1 cellular context compared by ENCODE assay signal in genomic region chr2:138110453-138111083, GRCh38.
TF ChIP-seq lines count a peak whose summit lies in the region.

No MANE protein-coding gene starts in this region.

TF ChIP-seq in HepG2, 621 proteins besides CTCF, POLR2A, EP300 and RAD21 (continued from another document and continues in another):
- TF ChIP-seq SRSF4 (IDR thresholded peaks at IDR 0.05; ENCODE audit: low read depth, low read length, poor library complexity, severe bottlenecking): no peak
- no peak for TF ChIP-seq ZNF724P (CRISPR knock-in tag; IDR thresholded peaks at IDR 0.05; ENCODE audit: borderline replicate concordance)
- TF ChIP-seq CERS6 (CRISPR knock-in tag; IDR thresholded peaks at IDR 0.05): no peak
- peak; percentile 99 for TF ChIP-seq CBFB (CRISPR knock-in tag; IDR thresholded peaks at IDR 0.05)
- peak in 1 of 2 experiments; percentile 15; a peak in 2 of 4 replicates for TF ChIP-seq MAFK (conservative IDR thresholded peaks at IDR 0.05 in 1 of 2, IDR thresholded peaks at IDR 0.05 in 1 of 2; ENCODE audit: low read length in 2 of 2)
- TF ChIP-seq, protein P1, sequence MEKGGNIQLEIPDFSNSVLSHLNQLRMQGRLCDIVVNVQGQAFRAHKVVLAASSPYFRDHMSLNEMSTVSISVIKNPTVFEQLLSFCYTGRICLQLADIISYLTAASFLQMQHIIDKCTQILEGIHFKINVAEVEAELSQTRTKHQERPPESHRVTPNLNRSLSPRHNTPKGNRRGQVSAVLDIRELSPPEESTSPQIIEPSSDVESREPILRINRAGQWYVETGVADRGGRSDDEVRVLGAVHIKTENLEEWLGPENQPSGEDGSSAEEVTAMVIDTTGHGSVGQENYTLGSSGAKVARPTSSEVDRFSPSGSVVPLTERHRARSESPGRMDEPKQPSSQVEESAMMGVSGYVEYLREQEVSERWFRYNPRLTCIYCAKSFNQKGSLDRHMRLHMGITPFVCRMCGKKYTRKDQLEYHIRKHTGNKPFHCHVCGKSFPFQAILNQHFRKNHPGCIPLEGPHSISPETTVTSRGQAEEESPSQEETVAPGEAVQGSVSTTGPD (CRISPR knock-in tag; IDR thresholded peaks at IDR 0.05): no peak
- TF ChIP-seq TBL1XR1 (IDR thresholded peaks at IDR 0.05; ENCODE audit: borderline replicate concordance, low read length, partially characterized antibody): peak; percentile 89
- no peak for TF ChIP-seq ZNF224 (CRISPR knock-in tag; IDR thresholded peaks at IDR 0.05)
- TF ChIP-seq FOXP1 (IDR thresholded peaks at IDR 0.05): no peak
- peak; percentile 86 for TF ChIP-seq FOXP1 (CRISPR knock-in tag; IDR thresholded peaks at IDR 0.05)
- TF ChIP-seq ATF7-NPFF (CRISPR knock-in tag; IDR thresholded peaks at IDR 0.05; ENCODE audit: low read depth): no peak
- TF ChIP-seq ZMAT5 (CRISPR knock-in tag; IDR thresholded peaks at IDR 0.05; ENCODE audit: borderline replicate concordance, low read depth): no peak
- TF ChIP-seq SOX6 (IDR thresholded peaks at IDR 0.05): no peak
- TF ChIP-seq SOX6 (CRISPR knock-in tag; IDR thresholded peaks at IDR 0.05): peak; percentile 96
- no peak for TF ChIP-seq ZNF660 (CRISPR knock-in tag; IDR thresholded peaks at IDR 0.05; ENCODE audit: borderline replicate concordance, low read depth)
- no peak for TF ChIP-seq ZNF720 (CRISPR knock-in tag; IDR thresholded peaks at IDR 0.05)
- TF ChIP-seq ZBTB39 (CRISPR knock-in tag; IDR thresholded peaks at IDR 0.05): peak; percentile 84; the same call in 1 of the 2 replicates
- no peak for TF ChIP-seq TMF1 (CRISPR knock-in tag; IDR thresholded peaks at IDR 0.05; ENCODE audit: low read depth)
- no peak for TF ChIP-seq RFX5 (IDR thresholded peaks at IDR 0.05; ENCODE audit: low read depth, low read length)
- TF ChIP-seq BCL3 (CRISPR knock-in tag; IDR thresholded peaks at IDR 0.05): no peak
- TF ChIP-seq ZNF256 (CRISPR knock-in tag; conservative IDR thresholded peaks at IDR 0.05): no peak
- TF ChIP-seq RXRB (CRISPR knock-in tag; IDR thresholded peaks at IDR 0.05; ENCODE audit: borderline replicate concordance): peak; percentile 92
- TF ChIP-seq, protein P2, sequence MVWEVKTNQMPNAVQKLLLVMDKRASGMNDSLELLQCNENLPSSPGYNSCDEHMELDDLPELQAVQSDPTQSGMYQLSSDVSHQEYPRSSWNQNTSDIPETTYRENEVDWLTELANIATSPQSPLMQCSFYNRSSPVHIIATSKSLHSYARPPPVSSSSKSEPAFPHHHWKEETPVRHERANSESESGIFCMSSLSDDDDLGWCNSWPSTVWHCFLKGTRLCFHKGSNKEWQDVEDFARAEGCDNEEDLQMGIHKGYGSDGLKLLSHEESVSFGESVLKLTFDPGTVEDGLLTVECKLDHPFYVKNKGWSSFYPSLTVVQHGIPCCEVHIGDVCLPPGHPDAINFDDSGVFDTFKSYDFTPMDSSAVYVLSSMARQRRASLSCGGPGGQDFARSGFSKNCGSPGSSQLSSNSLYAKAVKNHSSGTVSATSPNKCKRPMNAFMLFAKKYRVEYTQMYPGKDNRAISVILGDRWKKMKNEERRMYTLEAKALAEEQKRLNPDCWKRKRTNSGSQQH (CRISPR knock-in tag; IDR thresholded peaks at IDR 0.05; ENCODE audit: low read depth): peak; percentile 79; the same call in 1 of the 2 replicates
- peak; percentile 38; the same call in 1 of the 2 replicates for TF ChIP-seq ZMYM3 (CRISPR knock-in tag; IDR thresholded peaks at IDR 0.05)
- no peak for TF ChIP-seq PRDM10 (CRISPR knock-in tag; IDR thresholded peaks at IDR 0.05; ENCODE audit: low read depth)
- TF ChIP-seq HIVEP1 (CRISPR knock-in tag; IDR thresholded peaks at IDR 0.05): no peak
- TF ChIP-seq, protein P3, sequence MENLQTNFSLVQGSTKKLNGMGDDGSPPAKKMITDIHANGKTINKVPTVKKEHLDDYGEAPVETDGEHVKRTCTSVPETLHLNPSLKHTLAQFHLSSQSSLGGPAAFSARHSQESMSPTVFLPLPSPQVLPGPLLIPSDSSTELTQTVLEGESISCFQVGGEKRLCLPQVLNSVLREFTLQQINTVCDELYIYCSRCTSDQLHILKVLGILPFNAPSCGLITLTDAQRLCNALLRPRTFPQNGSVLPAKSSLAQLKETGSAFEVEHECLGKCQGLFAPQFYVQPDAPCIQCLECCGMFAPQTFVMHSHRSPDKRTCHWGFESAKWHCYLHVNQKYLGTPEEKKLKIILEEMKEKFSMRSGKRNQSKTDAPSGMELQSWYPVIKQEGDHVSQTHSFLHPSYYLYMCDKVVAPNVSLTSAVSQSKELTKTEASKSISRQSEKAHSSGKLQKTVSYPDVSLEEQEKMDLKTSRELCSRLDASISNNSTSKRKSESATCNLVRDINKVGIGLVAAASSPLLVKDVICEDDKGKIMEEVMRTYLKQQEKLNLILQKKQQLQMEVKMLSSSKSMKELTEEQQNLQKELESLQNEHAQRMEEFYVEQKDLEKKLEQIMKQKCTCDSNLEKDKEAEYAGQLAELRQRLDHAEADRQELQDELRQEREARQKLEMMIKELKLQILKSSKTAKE (CRISPR knock-in tag; IDR thresholded peaks at IDR 0.05; ENCODE audit: borderline replicate concordance): peak; percentile 52; the same call in 1 of the 2 replicates
- TF ChIP-seq, protein P4, sequence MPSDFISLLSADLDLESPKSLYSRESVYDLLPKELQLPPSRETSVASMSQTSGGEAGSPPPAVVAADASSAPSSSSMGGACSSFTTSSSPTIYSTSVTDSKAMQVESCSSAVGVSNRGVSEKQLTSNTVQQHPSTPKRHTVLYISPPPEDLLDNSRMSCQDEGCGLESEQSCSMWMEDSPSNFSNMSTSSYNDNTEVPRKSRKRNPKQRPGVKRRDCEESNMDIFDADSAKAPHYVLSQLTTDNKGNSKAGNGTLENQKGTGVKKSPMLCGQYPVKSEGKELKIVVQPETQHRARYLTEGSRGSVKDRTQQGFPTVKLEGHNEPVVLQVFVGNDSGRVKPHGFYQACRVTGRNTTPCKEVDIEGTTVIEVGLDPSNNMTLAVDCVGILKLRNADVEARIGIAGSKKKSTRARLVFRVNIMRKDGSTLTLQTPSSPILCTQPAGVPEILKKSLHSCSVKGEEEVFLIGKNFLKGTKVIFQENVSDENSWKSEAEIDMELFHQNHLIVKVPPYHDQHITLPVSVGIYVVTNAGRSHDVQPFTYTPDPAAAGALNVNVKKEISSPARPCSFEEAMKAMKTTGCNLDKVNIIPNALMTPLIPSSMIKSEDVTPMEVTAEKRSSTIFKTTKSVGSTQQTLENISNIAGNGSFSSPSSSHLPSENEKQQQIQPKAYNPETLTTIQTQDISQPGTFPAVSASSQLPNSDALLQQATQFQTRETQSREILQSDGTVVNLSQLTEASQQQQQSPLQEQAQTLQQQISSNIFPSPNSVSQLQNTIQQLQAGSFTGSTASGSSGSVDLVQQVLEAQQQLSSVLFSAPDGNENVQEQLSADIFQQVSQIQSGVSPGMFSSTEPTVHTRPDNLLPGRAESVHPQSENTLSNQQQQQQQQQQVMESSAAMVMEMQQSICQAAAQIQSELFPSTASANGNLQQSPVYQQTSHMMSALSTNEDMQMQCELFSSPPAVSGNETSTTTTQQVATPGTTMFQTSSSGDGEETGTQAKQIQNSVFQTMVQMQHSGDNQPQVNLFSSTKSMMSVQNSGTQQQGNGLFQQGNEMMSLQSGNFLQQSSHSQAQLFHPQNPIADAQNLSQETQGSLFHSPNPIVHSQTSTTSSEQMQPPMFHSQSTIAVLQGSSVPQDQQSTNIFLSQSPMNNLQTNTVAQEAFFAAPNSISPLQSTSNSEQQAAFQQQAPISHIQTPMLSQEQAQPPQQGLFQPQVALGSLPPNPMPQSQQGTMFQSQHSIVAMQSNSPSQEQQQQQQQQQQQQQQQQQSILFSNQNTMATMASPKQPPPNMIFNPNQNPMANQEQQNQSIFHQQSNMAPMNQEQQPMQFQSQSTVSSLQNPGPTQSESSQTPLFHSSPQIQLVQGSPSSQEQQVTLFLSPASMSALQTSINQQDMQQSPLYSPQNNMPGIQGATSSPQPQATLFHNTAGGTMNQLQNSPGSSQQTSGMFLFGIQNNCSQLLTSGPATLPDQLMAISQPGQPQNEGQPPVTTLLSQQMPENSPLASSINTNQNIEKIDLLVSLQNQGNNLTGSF (CRISPR knock-in tag; IDR thresholded peaks at IDR 0.05): no peak
- no peak for TF ChIP-seq ARNT2 (CRISPR knock-in tag; IDR thresholded peaks at IDR 0.05; ENCODE audit: low read depth)
- TF ChIP-seq ZNF263 (CRISPR knock-in tag; IDR thresholded peaks at IDR 0.05): no peak
- no peak for TF ChIP-seq ZNF510 (CRISPR knock-in tag; IDR thresholded peaks at IDR 0.05; ENCODE audit: low read depth)
- TF ChIP-seq ZNF513 (CRISPR knock-in tag; conservative IDR thresholded peaks at IDR 0.05): no peak
- TF ChIP-seq MIXL1 (CRISPR knock-in tag; IDR thresholded peaks at IDR 0.05): peak; percentile 93
